Comparison of ENCODE assay signal across 1 cellular context in the genomic region with DNA sequence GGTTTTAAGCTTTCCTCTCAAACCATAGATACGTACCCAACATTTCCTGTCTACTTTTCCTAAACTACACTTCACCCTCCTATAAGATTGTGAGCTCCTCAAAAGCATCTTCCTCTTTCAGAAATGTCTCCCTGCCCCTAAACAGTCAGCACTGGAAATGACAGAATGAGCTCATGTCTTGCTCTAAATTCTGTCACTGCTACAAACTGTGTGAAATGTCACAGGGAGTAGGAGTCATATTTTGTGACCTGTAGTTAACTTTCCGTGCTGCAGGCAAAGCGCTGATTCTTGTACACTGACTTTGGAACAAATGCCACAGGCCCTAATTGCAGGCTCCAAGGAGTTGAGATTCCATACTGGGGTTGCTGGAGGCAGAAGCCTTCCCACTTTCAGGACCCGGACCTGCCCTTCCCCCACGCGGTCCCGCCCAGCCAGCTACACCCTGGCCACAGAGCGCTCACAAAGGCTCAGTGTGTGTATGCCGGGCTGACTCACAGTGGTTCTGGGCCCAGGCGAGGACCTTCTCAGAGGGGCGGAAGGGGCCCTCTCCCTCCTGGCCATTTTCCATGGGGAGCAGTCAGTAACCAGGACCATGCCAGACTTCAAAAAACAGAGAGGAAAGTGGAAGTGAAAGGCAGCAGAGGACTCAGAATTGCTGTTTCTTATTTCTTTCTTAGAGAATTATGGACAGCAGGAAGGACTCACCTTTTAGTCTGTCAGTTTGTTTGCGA.
TF ChIP-seq lines count a peak whose summit lies in the region.

No MANE protein-coding gene starts in this region.

TF ChIP-seq in liver, 16 proteins besides CTCF, POLR2A, EP300 and RAD21 (continued from another document):
- TF ChIP-seq, protein P1, sequence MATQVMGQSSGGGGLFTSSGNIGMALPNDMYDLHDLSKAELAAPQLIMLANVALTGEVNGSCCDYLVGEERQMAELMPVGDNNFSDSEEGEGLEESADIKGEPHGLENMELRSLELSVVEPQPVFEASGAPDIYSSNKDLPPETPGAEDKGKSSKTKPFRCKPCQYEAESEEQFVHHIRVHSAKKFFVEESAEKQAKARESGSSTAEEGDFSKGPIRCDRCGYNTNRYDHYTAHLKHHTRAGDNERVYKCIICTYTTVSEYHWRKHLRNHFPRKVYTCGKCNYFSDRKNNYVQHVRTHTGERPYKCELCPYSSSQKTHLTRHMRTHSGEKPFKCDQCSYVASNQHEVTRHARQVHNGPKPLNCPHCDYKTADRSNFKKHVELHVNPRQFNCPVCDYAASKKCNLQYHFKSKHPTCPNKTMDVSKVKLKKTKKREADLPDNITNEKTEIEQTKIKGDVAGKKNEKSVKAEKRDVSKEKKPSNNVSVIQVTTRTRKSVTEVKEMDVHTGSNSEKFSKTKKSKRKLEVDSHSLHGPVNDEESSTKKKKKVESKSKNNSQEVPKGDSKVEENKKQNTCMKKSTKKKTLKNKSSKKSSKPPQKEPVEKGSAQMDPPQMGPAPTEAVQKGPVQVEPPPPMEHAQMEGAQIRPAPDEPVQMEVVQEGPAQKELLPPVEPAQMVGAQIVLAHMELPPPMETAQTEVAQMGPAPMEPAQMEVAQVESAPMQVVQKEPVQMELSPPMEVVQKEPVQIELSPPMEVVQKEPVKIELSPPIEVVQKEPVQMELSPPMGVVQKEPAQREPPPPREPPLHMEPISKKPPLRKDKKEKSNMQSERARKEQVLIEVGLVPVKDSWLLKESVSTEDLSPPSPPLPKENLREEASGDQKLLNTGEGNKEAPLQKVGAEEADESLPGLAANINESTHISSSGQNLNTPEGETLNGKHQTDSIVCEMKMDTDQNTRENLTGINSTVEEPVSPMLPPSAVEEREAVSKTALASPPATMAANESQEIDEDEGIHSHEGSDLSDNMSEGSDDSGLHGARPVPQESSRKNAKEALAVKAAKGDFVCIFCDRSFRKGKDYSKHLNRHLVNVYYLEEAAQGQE (IDR thresholded peaks at IDR 0.05): peak; percentile 65
- TF ChIP-seq GABPA (IDR thresholded peaks at IDR 0.05 in 1 of 2, conservative IDR thresholded peaks at IDR 0.05 in 1 of 2) (no peak), JUND (IDR thresholded peaks at IDR 0.05) (peak; percentile 30 to 53)
